In genomic region chr3:3260870-3261269, GRCh38 we compare ENCODE assay signal across 19 cellular contexts.
A peak's percentile ranks its signal among the peaks of the same experiment; 100 is the strongest.
DNase-seq lines count a peak whose midpoint lies in the region; ATAC-seq and TF ChIP-seq lines count a peak whose summit lies in the region.
"Had no signal": no experiment of that assay in that cellular context is flagged by ENCODE, and none has a peak within 500 bp of the region (broad histone marks: within the 10 kb centered on the region; RNA-seq: fewer than 3 reads in every experiment).

No MANE protein-coding gene starts in this region.

- ATAC-seq in GM18508 (IDR thresholded peaks at IDR 0.05; ENCODE audit: insufficient read depth, unreplicated experiment) (peak; percentile 56), GM21529 (IDR thresholded peaks at IDR 0.05; ENCODE audit: unreplicated experiment) (peak; percentile 55), HG03095 (IDR thresholded peaks at IDR 0.05; ENCODE audit: unreplicated experiment) (peak; percentile 54), heart right ventricle (no peak)
- no peak for ATAC-seq in activated CD4-positive, CD25-positive, alpha-beta regulatory T cell treated with anti-CD3 and anti-CD28 coated beads, Interleukin-2, amount 50 U/mL, for 24 hours
- ATAC-seq: Right ventricle myocardium inferior, T-cell had no signal

- no peaks in the 10 kb centered on the region for H3F3A ChIP-seq in smooth muscle cell (ENCODE audit: low read depth)

- H3K9me3 ChIP-seq in smooth muscle cell (replicated peaks; ENCODE audit: low read depth) (no peaks in the 10 kb centered on the region), heart right ventricle (no peaks in the 10 kb centered on the region)
- H3K9me3 ChIP-seq: BE2C had no signal

- no peak overlapping the region for H3K9ac ChIP-seq in smooth muscle cell (ENCODE audit: low read depth)

- no peak overlapping the region for H3K4me3 ChIP-seq in smooth muscle cell
- H3K4me3 ChIP-seq in heart right ventricle = no peak overlapping the region
- H3K4me3 ChIP-seq: SK-N-MC had no signal

- H3K36me3 ChIP-seq in smooth muscle cell (ENCODE audit: low read depth) (no peaks in the 10 kb centered on the region), heart right ventricle (no peaks in the 10 kb centered on the region)
- H3K36me3 ChIP-seq: BE2C had no signal

- H3K79me2 ChIP-seq in smooth muscle cell (ENCODE audit: low read depth) = no peaks in the 10 kb centered on the region

- intact Hi-C loops in heart right ventricle (cut with DNase I) = no loop called here

- H3K4me1 ChIP-seq in smooth muscle cell (ENCODE audit: low read depth) = no peaks in the 10 kb centered on the region
- no peaks in the 10 kb centered on the region for H3K4me1 ChIP-seq in heart right ventricle
- H3K4me1 ChIP-seq: BE2C had no signal

- DNase-seq in smooth muscle cell (lab: John Stamatoyannopoulos, UW; ENCODE audit: unreplicated experiment) (no peak), heart right ventricle (no peak), GM10266 (ENCODE audit: extremely low spot score) (no peak)
- DNase-seq: BE2C; CD4-positive, alpha-beta memory T cell; DMS79 treated with DMSO at 0.1 percent for 48 hours; Karpas-422; MM.1S; NCI-H1105 treated with DMSO at 0.1 percent for 48 hours; NCI-H187; NCI-H2171; NCI-H774; T-cell had no signal

- no peaks in the 10 kb centered on the region for H4K20me1 ChIP-seq in smooth muscle cell (ENCODE audit: low read depth)

- H3K27me3 ChIP-seq in smooth muscle cell (ENCODE audit: low read depth) = no peaks in the 10 kb centered on the region
- H3K27me3 ChIP-seq in heart right ventricle = no peaks in the 10 kb centered on the region
- H3K27me3 ChIP-seq: BE2C had no signal

- TF ChIP-seq CTCF in smooth muscle cell (IDR thresholded peaks at IDR 0.05; ENCODE audit: borderline replicate concordance, insufficient read depth, poor library complexity, severe bottlenecking) (no peak), heart right ventricle (IDR thresholded peaks at IDR 0.05) (no peak), GM10266 (IDR thresholded peaks at IDR 0.05; ENCODE audit: control insufficient read depth, insufficient read depth, low read depth, missing control alignments) (no peak)

- peak overlapping the region; percentile 29 for H3K27ac ChIP-seq in smooth muscle cell (ENCODE audit: low read depth)
- no peak overlapping the region for H3K27ac ChIP-seq in heart right ventricle
- H3K27ac ChIP-seq: SK-N-MC had no signal

- no peak overlapping the region for H2AFZ ChIP-seq in smooth muscle cell (ENCODE audit: low read depth)

- H3K4me2 ChIP-seq in smooth muscle cell = peak overlapping the region; percentile 18

Comparison
In these comparisons a context has a peak if more than half of its experiments do, and no peak if none do; other contexts are left out.
1. ATAC-seq: peak in GM18508 (single experiment), GM21529 (single experiment) and HG03095 (single experiment); none in heart right ventricle (0 of 8) and activated CD4-positive, CD25-positive, alpha-beta regulatory T cell treated with anti-CD3 and anti-CD28 coated beads, Interleukin-2, amount 50 U/mL, for 24 hours (0 of 2).